ENCODE assay signal across 24 cellular contexts in the genomic region with DNA sequence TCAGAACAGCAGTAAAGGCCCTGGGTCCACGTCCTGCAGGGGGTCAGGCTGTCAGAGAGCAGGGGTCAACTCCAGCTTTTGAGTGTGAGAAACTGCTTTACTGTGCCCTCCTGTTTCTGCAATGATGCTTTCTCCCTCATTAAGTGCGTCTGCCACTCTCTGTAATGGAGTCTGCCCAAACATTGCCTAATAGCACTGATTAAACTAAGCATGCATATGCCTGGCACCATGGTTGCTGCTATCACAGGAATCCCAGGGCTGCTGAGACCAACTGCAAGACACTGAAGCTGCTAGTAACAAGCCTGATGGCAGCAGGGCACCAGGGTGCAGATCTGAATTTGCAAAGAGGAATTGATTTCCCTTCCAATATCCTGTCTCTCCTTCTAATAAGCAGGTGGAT.
"Had no signal": no experiment of that assay in that cellular context is flagged by ENCODE, and none has a peak within 500 bp of the region (broad histone marks: within the 10 kb centered on the region; RNA-seq: fewer than 3 reads in every experiment).

No MANE protein-coding gene starts in this region.

- H3K4me3 Mint-ChIP-seq: activated CD4-positive, alpha-beta memory T cell treated with anti-CD3 and anti-CD28 coated beads for 36 hours; activated CD4-positive, alpha-beta T cell treated with anti-CD3 and anti-CD28 coated beads for 36 hours; activated CD4-positive, alpha-beta T cell treated with anti-CD3 and anti-CD28 coated beads, Interleukin-2, amount 10 ng/mL, durations not matched to agents 24 days and 14 days; activated CD8-positive, alpha-beta T cell treated with anti-CD3 and anti-CD28 coated beads, Interleukin-2, amount 10 ng/mL, durations not matched to agents 7 days and 5 days; activated naive CD4-positive, alpha-beta T cell treated with anti-CD3 and anti-CD28 coated beads, Interleukin-2, amount 10 ng/mL, durations not matched to agents 7 days and 5 days; activated naive CD8-positive, alpha-beta T cell treated with anti-CD3 and anti-CD28 coated beads, Interleukin-2, amount 10 ng/mL, durations not matched to agents 7 days and 5 days; activated T-cell treated with anti-CD3 and anti-CD28 coated beads, Interleukin-2, amount 50 U/mL, for 24 hours; activated T-cell treated with anti-CD3 and anti-CD28 coated beads, Interleukin-2, amount 50 U/mL, for 72 hours; endodermal cell had no signal

- H3K27ac Mint-ChIP-seq: activated CD4-positive, alpha-beta memory T cell treated with anti-CD3 and anti-CD28 coated beads for 36 hours; activated CD4-positive, alpha-beta T cell treated with anti-CD3 and anti-CD28 coated beads for 36 hours; activated CD4-positive, alpha-beta T cell treated with anti-CD3 and anti-CD28 coated beads, Interleukin-2, amount 10 ng/mL, durations not matched to agents 24 days and 14 days; activated CD8-positive, alpha-beta T cell treated with anti-CD3 and anti-CD28 coated beads, Interleukin-2, amount 10 ng/mL, durations not matched to agents 7 days and 5 days; activated naive CD4-positive, alpha-beta T cell treated with anti-CD3 and anti-CD28 coated beads, Interleukin-2, amount 10 ng/mL, durations not matched to agents 7 days and 5 days; activated naive CD4-positive, alpha-beta T cell treated with anti-CD3 and anti-CD28 coated beads, Interleukin-2, amount 50 U/mL, for 72 hours; activated naive CD8-positive, alpha-beta T cell treated with anti-CD3 and anti-CD28 coated beads, Interleukin-2, amount 10 ng/mL, durations not matched to agents 7 days and 5 days; activated T-cell treated with anti-CD3 and anti-CD28 coated beads, Interleukin-2, amount 50 U/mL, for 24 hours; activated T-cell treated with anti-CD3 and anti-CD28 coated beads, Interleukin-2, amount 50 U/mL, for 72 hours; endodermal cell had no signal

- H3K27me3 ChIP-seq: brain microvascular endothelial cell, colonic mucosa had no signal

- ATAC-seq: activated CD4-positive, alpha-beta T cell treated with anti-CD3 and anti-CD28 coated beads for 36 hours; activated CD8-positive, alpha-beta T cell treated with anti-CD3 and anti-CD28 coated beads, Interleukin-2, amount 10 ng/mL, durations not matched to agents 7 days and 5 days; activated naive CD4-positive, alpha-beta T cell treated with anti-CD3 and anti-CD28 coated beads, Interleukin-2, amount 50 U/mL, for 72 hours; activated T-cell treated with anti-CD3 and anti-CD28 coated beads, Interleukin-2, amount 50 U/mL, for 72 hours; esophagus mucosa had no signal

- H3K36me3 ChIP-seq: brain microvascular endothelial cell, colonic mucosa had no signal

- H3K9me3 ChIP-seq: colonic mucosa had no signal

- H3K27me3 Mint-ChIP-seq: activated naive CD4-positive, alpha-beta T cell treated with anti-CD3 and anti-CD28 coated beads, Interleukin-2, amount 10 ng/mL, durations not matched to agents 7 days and 5 days had no signal

- H3K27ac ChIP-seq: brain microvascular endothelial cell, colonic mucosa had no signal

- H3K36me3 Mint-ChIP-seq: activated CD4-positive, alpha-beta memory T cell treated with anti-CD3 and anti-CD28 coated beads for 36 hours; activated naive CD4-positive, alpha-beta T cell treated with anti-CD3 and anti-CD28 coated beads, Interleukin-2, amount 10 ng/mL, durations not matched to agents 7 days and 5 days; activated naive CD4-positive, alpha-beta T cell treated with anti-CD3 and anti-CD28 coated beads, Interleukin-2, amount 50 U/mL, for 72 hours; activated naive CD8-positive, alpha-beta T cell treated with anti-CD3 and anti-CD28 coated beads, Interleukin-2, amount 10 ng/mL, durations not matched to agents 7 days and 5 days had no signal

- H3K4me1 ChIP-seq: colonic mucosa had no signal

- DNase-seq: activated CD4-positive, alpha-beta memory T cell treated with anti-CD3 and anti-CD28 coated beads for 36 hours; activated CD4-positive, alpha-beta T cell treated with anti-CD3 and anti-CD28 coated beads for 36 hours; activated CD4-positive, alpha-beta T cell treated with anti-CD3 and anti-CD28 coated beads, Interleukin-2, amount 10 ng/mL, durations not matched to agents 24 days and 14 days; activated CD4-positive, CD25-positive, alpha-beta regulatory T cell; activated CD4-positive, CD25-positive, alpha-beta regulatory T cell treated with anti-CD3 and anti-CD28 coated beads, Interleukin-2, amount 50 U/mL, for 72 hours; activated CD8-positive, alpha-beta memory T cell treated with anti-CD3 and anti-CD28 coated beads, Interleukin-2, amount 50 U/mL, for 48 hours; activated CD8-positive, alpha-beta T cell treated with anti-CD3 and anti-CD28 coated beads, Interleukin-2, amount 10 ng/mL, durations not matched to agents 7 days and 5 days; activated gamma-delta T cell; activated naive CD4-positive, alpha-beta T cell; activated naive CD4-positive, alpha-beta T cell treated with anti-CD3 and anti-CD28 coated beads, Interleukin-2, amount 10 ng/mL, durations not matched to agents 7 days and 5 days; activated naive CD8-positive, alpha-beta T cell treated with anti-CD3 and anti-CD28 coated beads, Interleukin-2, amount 10 ng/mL, durations not matched to agents 7 days and 5 days; activated T-cell treated with anti-CD3 and anti-CD28 coated beads for 4 hours; activated T-cell treated with anti-CD3 and anti-CD28 coated beads, Interleukin-2, amount 50 U/mL, for 24 hours; activated T-cell treated with anti-CD3 and anti-CD28 coated beads, Interleukin-2, amount 50 U/mL, for 72 hours; anterior cingulate cortex; brain microvascular endothelial cell; colonic mucosa; effector memory CD4-positive, alpha-beta T cell; endodermal cell; foreskin fibroblast; head of caudate nucleus; T-helper 2 cell had no signal

- H3K9me3 Mint-ChIP-seq: activated CD4-positive, alpha-beta memory T cell treated with anti-CD3 and anti-CD28 coated beads for 36 hours; activated CD4-positive, alpha-beta T cell treated with anti-CD3 and anti-CD28 coated beads, Interleukin-2, amount 10 ng/mL, durations not matched to agents 24 days and 14 days; activated naive CD4-positive, alpha-beta T cell treated with anti-CD3 and anti-CD28 coated beads, Interleukin-2, amount 10 ng/mL, durations not matched to agents 7 days and 5 days; activated naive CD4-positive, alpha-beta T cell treated with anti-CD3 and anti-CD28 coated beads, Interleukin-2, amount 50 U/mL, for 72 hours; activated naive CD8-positive, alpha-beta T cell treated with anti-CD3 and anti-CD28 coated beads, Interleukin-2, amount 10 ng/mL, durations not matched to agents 7 days and 5 days; activated T-cell treated with anti-CD3 and anti-CD28 coated beads, Interleukin-2, amount 50 U/mL, for 24 hours; activated T-cell treated with anti-CD3 and anti-CD28 coated beads, Interleukin-2, amount 50 U/mL, for 72 hours; endodermal cell had no signal

- H3K4me3 ChIP-seq: colonic mucosa had no signal
